In the genomic region with DNA sequence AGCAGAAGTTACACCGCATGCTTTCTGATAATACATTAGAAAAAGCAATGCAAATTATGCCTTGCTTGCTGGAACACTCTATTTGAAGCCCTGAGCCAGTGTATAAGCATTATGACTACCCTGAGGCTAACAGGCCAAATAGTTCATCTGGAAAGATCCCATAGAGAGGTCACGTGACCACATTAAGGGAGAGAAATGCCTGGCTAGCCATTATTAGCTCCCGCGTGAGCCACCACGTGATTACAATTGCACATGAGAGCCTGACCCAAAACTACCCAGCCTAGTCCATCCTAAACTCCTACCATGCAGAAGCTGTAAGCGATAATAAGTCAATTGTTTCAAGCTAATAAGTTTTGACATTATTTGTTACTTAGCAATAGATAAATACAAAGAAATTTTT, we compare ENCODE assay signal across 21 cellular contexts.
DNase-seq lines count a peak whose midpoint lies in the region; ATAC-seq, FAIRE-seq and TF ChIP-seq lines count a peak whose summit lies in the region.
"Had no signal": no experiment of that assay in that cellular context is flagged by ENCODE, and none has a peak within 500 bp of the region (broad histone marks: within the 10 kb centered on the region; RNA-seq: fewer than 3 reads in every experiment).

No MANE protein-coding gene starts in this region.

- H3K4me2 ChIP-seq in HepG2 (ENCODE audit: low read depth, low read length) (no peak overlapping the region), neural progenitor cell (no peak overlapping the region)
- H3K4me2 ChIP-seq: BLaER1 treated with 17β-estradiol and CSF1 and Interleukin-3, amounts not matched to agents 10 nM and 100 nM had no signal

- H3K27ac ChIP-seq in HepG2 (ENCODE audit: extremely low read length, insufficient read depth, low read length) = no peak overlapping the region
- no peak overlapping the region for H3K27ac ChIP-seq in right lobe of liver
- no peak overlapping the region for H3K27ac ChIP-seq in neural progenitor cell
- H3K27ac ChIP-seq: BLaER1 treated with 17β-estradiol and CSF1 and Interleukin-3, amounts not matched to agents 10 nM and 100 nM had no signal

- TF ChIP-seq RAD21 in HepG2 (CRISPR knock-in tag; IDR thresholded peaks at IDR 0.05) = no peak

- H3K4me3 ChIP-seq in HepG2 (replicated peaks in 1 of 3; ENCODE audit: insufficient read depth in 1 of 3, low read depth in 2 of 3, low read length in 3 of 3) (no peak overlapping the region), right lobe of liver (no peak overlapping the region), neural progenitor cell (no peak overlapping the region), BE2C (ENCODE audit: low read depth, low read length) (no peak overlapping the region)
- H3K4me3 ChIP-seq: BLaER1 treated with 17β-estradiol and CSF1 and Interleukin-3, amounts not matched to agents 10 nM and 100 nM; HAP-1 had no signal

- no peaks in the 10 kb centered on the region for H3K4me1 ChIP-seq in HepG2 (ENCODE audit: insufficient read depth, low read length)
- no peaks in the 10 kb centered on the region for H3K4me1 ChIP-seq in right lobe of liver
- no peaks in the 10 kb centered on the region for H3K4me1 ChIP-seq in neural progenitor cell
- no peaks in the 10 kb centered on the region for H3K4me1 ChIP-seq in BE2C
- H3K4me1 ChIP-seq: HAP-1 had no signal

- CTCF ChIA-PET in HepG2 (lab: Yijun Ruan, JAX; ENCODE audit: low intra/inter-chr PET ratio, low total read pairs) = no interaction called here

- 42% methylated on average over 6 of the region's 6 CpGs for WGBS in HepG2 (ENCODE audit: low lambda C conversion rate)
- 74% methylated on average over 5 of the region's 6 CpGs for WGBS in right lobe of liver (ENCODE audit: insufficient coverage, low coverage, low lambda C conversion rate, missing lambda C conversion rate)

- H3K27ac Mint-ChIP-seq in neural progenitor cell = no peak overlapping the region
- no peak overlapping the region for H3K27ac Mint-ChIP-seq in activated T-cell treated with anti-CD3 and anti-CD28 coated beads, Interleukin-2, amount 50 U/mL, for 72 hours
- H3K27ac Mint-ChIP-seq: CD8-positive, alpha-beta T cell; IgD-negative memory B cell had no signal

- H3K9me3 Mint-ChIP-seq in neural progenitor cell = no peaks in the 10 kb centered on the region
- peaks cover 3 to 6% of the 10 kb centered on the region in 2 donors for H3K9me3 Mint-ChIP-seq in activated T-cell treated with anti-CD3 and anti-CD28 coated beads, Interleukin-2, amount 50 U/mL, for 72 hours
- H3K9me3 Mint-ChIP-seq: IgD-negative memory B cell had no signal

- FAIRE-seq in HepG2 (lab: Jason Lieb, UNC) = no peak
- FAIRE-seq: GM12891, GM19239, H1, HTR-8/SVneo had no signal

- H3K36me3 ChIP-seq in HepG2 (replicated peaks in 1 of 2; ENCODE audit: control insufficient read depth in 1 of 2, insufficient read depth in 2 of 2, low read length in 2 of 2) = no peaks in the 10 kb centered on the region
- H3K36me3 ChIP-seq in right lobe of liver = no peaks in the 10 kb centered on the region
- no peaks in the 10 kb centered on the region for H3K36me3 ChIP-seq in neural progenitor cell
- H3K36me3 ChIP-seq in BE2C = no peaks in the 10 kb centered on the region
- H3K36me3 ChIP-seq: BLaER1 treated with 17β-estradiol and CSF1 and Interleukin-3, amounts not matched to agents 10 nM and 100 nM; HAP-1 had no signal

- no peak for TF ChIP-seq CTCF in HepG2 (CRISPR knock-in tag; IDR thresholded peaks at IDR 0.05)
- TF ChIP-seq CTCF in right lobe of liver (IDR thresholded peaks at IDR 0.05) = no peak
- no peak for TF ChIP-seq CTCF in neural progenitor cell (IDR thresholded peaks at IDR 0.05)
- TF ChIP-seq CTCF in BE2C (IDR thresholded peaks at IDR 0.05; ENCODE audit: low read depth, low read length) = no peak

- H2AFZ ChIP-seq in HepG2 (ENCODE audit: low read length) (no peak overlapping the region), neural progenitor cell (replicated peaks) (peak overlapping the region; percentile 42)

- no peak overlapping the region for H3K4me3 Mint-ChIP-seq in neural progenitor cell
- H3K4me3 Mint-ChIP-seq in activated T-cell treated with anti-CD3 and anti-CD28 coated beads, Interleukin-2, amount 50 U/mL, for 72 hours = no peak overlapping the region
- H3K4me3 Mint-ChIP-seq: CD8-positive, alpha-beta T cell; IgD-negative memory B cell had no signal

- ATAC-seq in HepG2 (no peak), right lobe of liver (no peak)
- ATAC-seq in activated T-cell treated with anti-CD3 and anti-CD28 coated beads, Interleukin-2, amount 50 U/mL, for 72 hours (replicated peaks in 1 of 2) = no peak
- ATAC-seq: CD8-positive, alpha-beta T cell had no signal

- H3K4me1 Mint-ChIP-seq in neural progenitor cell = peaks cover 6% of the 10 kb centered on the region
- no peaks in the 10 kb centered on the region for H3K4me1 Mint-ChIP-seq in activated T-cell treated with anti-CD3 and anti-CD28 coated beads, Interleukin-2, amount 50 U/mL, for 72 hours (ENCODE audit: low read depth)
- H3K4me1 Mint-ChIP-seq: IgD-negative memory B cell had no signal

- DNase-seq in HepG2 (ENCODE audit: low spot score) = no peak
- DNase-seq in right lobe of liver = no peak
- DNase-seq in foreskin melanocyte = peak; percentile 40
- no peak for DNase-seq in neural progenitor cell (ENCODE audit: low spot score)
- DNase-seq in NCI-H82 (lab: John Stamatoyannopoulos, UW) = no peak
- no peak for DNase-seq in BE2C
- DNase-seq in activated T-cell treated with anti-CD3 and anti-CD28 coated beads, Interleukin-2, amount 50 U/mL, for 72 hours = no peak
- DNase-seq: 8988T; CD8-positive, alpha-beta T cell; COR-L47; DMS 273 treated with DMSO at 0.1 percent for 48 hours; DMS53; DND-41; EL had no signal

- intact Hi-C loops in HepG2 (cut with micrococcal nuclease; ENCODE audit: unreplicated experiment) (no loop called here), right lobe of liver (cut with DNase I) (no loop called here)

- TF ChIP-seq EP300 in HepG2 (IDR thresholded peaks at IDR 0.05; ENCODE audit: low read depth in 2 of 2, low read length in 2 of 2) = no peak
- TF ChIP-seq EP300 in HepG2 (CRISPR knock-in tag; IDR thresholded peaks at IDR 0.05; ENCODE audit: borderline replicate concordance) = no peak

- H3K9me3 ChIP-seq in HepG2 (ENCODE audit: low read length) = peaks cover 7% of the 10 kb centered on the region; the same call in 1 of the 2 replicates
- H3K9me3 ChIP-seq in right lobe of liver = no peaks in the 10 kb centered on the region
- H3K9me3 ChIP-seq in neural progenitor cell (ENCODE audit: low read depth) = no peaks in the 10 kb centered on the region
- H3K9me3 ChIP-seq in BE2C = no peaks in the 10 kb centered on the region
- H3K9me3 ChIP-seq: HAP-1 had no signal

- in situ Hi-C loops in HepG2 (cut with HindIII; ENCODE audit: extremely low pct_ligation_motif_present, low pct_unique_long_range_greater_than_20kb) = no loop called here

- BruUV-seq in HepG2 (replicated peaks; lab: Mats Ljungman, UMichigan) = no TSS peak

- H3K27me3 Mint-ChIP-seq in neural progenitor cell (ENCODE audit: insufficient read depth, low read depth) = peaks cover 3% of the 10 kb centered on the region
- H3K27me3 Mint-ChIP-seq in activated T-cell treated with anti-CD3 and anti-CD28 coated beads, Interleukin-2, amount 50 U/mL, for 72 hours (ENCODE audit: low read depth) = no peaks in the 10 kb centered on the region
- H3K27me3 Mint-ChIP-seq: IgD-negative memory B cell had no signal

- POLR2A ChIA-PET in HepG2 (lab: Yijun Ruan, JAX) = no interaction called here

- no peak for TF ChIP-seq POLR2A in HepG2 (IDR thresholded peaks at IDR 0.05; ENCODE audit: insufficient read depth in 1 of 2, low read depth in 2 of 2, low read length in 2 of 2)
- no peak for TF ChIP-seq POLR2A in right lobe of liver (IDR thresholded peaks at IDR 0.05)

- no peaks in the 10 kb centered on the region for H3K27me3 ChIP-seq in HepG2 (ENCODE audit: control insufficient read depth in 1 of 2, insufficient read depth in 2 of 2, low read length in 2 of 2)
- no peaks in the 10 kb centered on the region for H3K27me3 ChIP-seq in right lobe of liver
- no peaks in the 10 kb centered on the region for H3K27me3 ChIP-seq in neural progenitor cell
- no peaks in the 10 kb centered on the region for H3K27me3 ChIP-seq in BE2C
- H3K27me3 ChIP-seq: BLaER1 treated with 17β-estradiol and CSF1 and Interleukin-3, amounts not matched to agents 10 nM and 100 nM had no signal

- no peaks in the 10 kb centered on the region for H3F3A ChIP-seq in neural progenitor cell (ENCODE audit: low read depth)

- H3K36me3 Mint-ChIP-seq in neural progenitor cell = no peaks in the 10 kb centered on the region
- no peaks in the 10 kb centered on the region for H3K36me3 Mint-ChIP-seq in activated T-cell treated with anti-CD3 and anti-CD28 coated beads, Interleukin-2, amount 50 U/mL, for 72 hours (ENCODE audit: insufficient read depth in 2 of 2)
- H3K36me3 Mint-ChIP-seq: CD8-positive, alpha-beta T cell; IgD-negative memory B cell had no signal

- H3K9ac ChIP-seq in HepG2 (ENCODE audit: insufficient read depth, low read depth, low read length) (no peak overlapping the region), neural progenitor cell (no peak overlapping the region)
- H3K9ac ChIP-seq: BLaER1 treated with 17β-estradiol and CSF1 and Interleukin-3, amounts not matched to agents 10 nM and 100 nM had no signal

- H3K79me2 ChIP-seq in HepG2 (ENCODE audit: insufficient read depth, low read length) (no peaks in the 10 kb centered on the region), neural progenitor cell (ENCODE audit: low read depth) (no peaks in the 10 kb centered on the region)

- H4K20me1 ChIP-seq in HepG2 (ENCODE audit: insufficient read depth, low read length) (no peaks in the 10 kb centered on the region), neural progenitor cell (ENCODE audit: low read depth) (no peaks in the 10 kb centered on the region)
- H4K20me1 ChIP-seq: BLaER1 treated with 17β-estradiol and CSF1 and Interleukin-3, amounts not matched to agents 10 nM and 100 nM had no signal

TF ChIP-seq in HepG2, 621 proteins besides CTCF, POLR2A, EP300 and RAD21 (continues in another document):
- TF ChIP-seq ATF7 (IDR thresholded peaks at IDR 0.05) (no peak), ATF7 (CRISPR knock-in tag; IDR thresholded peaks at IDR 0.05) (no peak), RAD51 (IDR thresholded peaks at IDR 0.05; ENCODE audit: borderline replicate concordance) (peak; percentile 80)
